In genomic region chr15:25410649-25411048, GRCh38 we compare ENCODE assay signal across 1 cellular context.
TF ChIP-seq lines count a peak whose summit lies in the region.

No MANE protein-coding gene starts in this region.

TF ChIP-seq in HEK293, 187 proteins besides CTCF, POLR2A, EP300 and RAD21 (continued from another document):
- TF ChIP-seq ZNF449 (tag by site-specific recombination; IDR thresholded peaks at IDR 0.05) = no peak
- TF ChIP-seq ZNF629 (tag by site-specific recombination; IDR thresholded peaks at IDR 0.05) = 0 out of 2 replicates have a peak, but pooled peaks have one; percentile 29
- no peak for TF ChIP-seq ZBTB7A (tag by site-specific recombination; IDR thresholded peaks at IDR 0.05; ENCODE audit: low read depth)
- TF ChIP-seq INSM2 (tag by site-specific recombination; IDR thresholded peaks at IDR 0.05) = peak; percentile 21; the same call in 1 of the 2 replicates
- TF ChIP-seq ZNF658 (tag by site-specific recombination; IDR thresholded peaks at IDR 0.05) = no peak
- no peak for TF ChIP-seq PRDM6 (tag by site-specific recombination; IDR thresholded peaks at IDR 0.05)
- no peak for TF ChIP-seq REPIN1 (tag by site-specific recombination; IDR thresholded peaks at IDR 0.05; ENCODE audit: low read depth)
- TF ChIP-seq ZNF558 (tag by site-specific recombination; IDR thresholded peaks at IDR 0.05) = no peak
- TF ChIP-seq ZNF580 (tag by site-specific recombination; IDR thresholded peaks at IDR 0.05) = no peak
- TF ChIP-seq ZBTB17 (tag by site-specific recombination; IDR thresholded peaks at IDR 0.05) = no peak
- no peak for TF ChIP-seq HOXA7 (CRISPR knock-in tag; IDR thresholded peaks at IDR 0.05; ENCODE audit: borderline replicate concordance)
- TF ChIP-seq ZFHX2 (tag by site-specific recombination; conservative IDR thresholded peaks at IDR 0.05) = no peak
- no peak for TF ChIP-seq GLIS2 (tag by site-specific recombination; IDR thresholded peaks at IDR 0.05)
- TF ChIP-seq SP2 (tag by site-specific recombination; IDR thresholded peaks at IDR 0.05) = no peak
- TF ChIP-seq TSHZ1 (tag by site-specific recombination; IDR thresholded peaks at IDR 0.05; ENCODE audit: borderline replicate concordance) = no peak
